ENCODE assay signal across 1 cellular context in the genomic region with DNA sequence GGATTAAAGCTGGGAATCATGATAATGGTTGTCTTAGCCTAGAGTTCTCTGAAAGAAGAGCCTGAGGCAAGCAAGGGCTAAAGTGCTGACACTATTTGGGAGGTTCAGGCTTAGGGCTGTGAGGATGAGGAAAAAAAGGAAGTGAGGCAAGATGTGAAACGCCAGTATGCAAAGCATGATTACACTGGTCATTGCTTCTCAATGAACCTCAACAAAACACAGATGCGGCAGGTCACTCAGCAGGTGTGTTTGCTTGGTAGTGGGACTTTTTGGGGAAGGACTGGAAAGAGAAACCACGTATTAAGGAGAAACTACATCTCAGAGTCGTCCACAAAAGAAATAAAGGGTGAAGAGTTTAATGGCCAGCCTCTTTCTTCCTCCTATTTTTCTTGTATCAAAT.
TF ChIP-seq lines count a peak whose summit lies in the region.

No MANE protein-coding gene starts in this region.

TF ChIP-seq in H1, 55 proteins besides CTCF, POLR2A, EP300 and RAD21 (continued from another document):
- TF ChIP-seq, protein P1, sequence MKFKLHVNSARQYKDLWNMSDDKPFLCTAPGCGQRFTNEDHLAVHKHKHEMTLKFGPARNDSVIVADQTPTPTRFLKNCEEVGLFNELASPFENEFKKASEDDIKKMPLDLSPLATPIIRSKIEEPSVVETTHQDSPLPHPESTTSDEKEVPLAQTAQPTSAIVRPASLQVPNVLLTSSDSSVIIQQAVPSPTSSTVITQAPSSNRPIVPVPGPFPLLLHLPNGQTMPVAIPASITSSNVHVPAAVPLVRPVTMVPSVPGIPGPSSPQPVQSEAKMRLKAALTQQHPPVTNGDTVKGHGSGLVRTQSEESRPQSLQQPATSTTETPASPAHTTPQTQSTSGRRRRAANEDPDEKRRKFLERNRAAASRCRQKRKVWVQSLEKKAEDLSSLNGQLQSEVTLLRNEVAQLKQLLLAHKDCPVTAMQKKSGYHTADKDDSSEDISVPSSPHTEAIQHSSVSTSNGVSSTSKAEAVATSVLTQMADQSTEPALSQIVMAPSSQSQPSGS (IDR thresholded peaks at IDR 0.05; ENCODE audit: low read length): no peak
